26 cellular contexts compared by ENCODE assay signal in the genomic region with DNA sequence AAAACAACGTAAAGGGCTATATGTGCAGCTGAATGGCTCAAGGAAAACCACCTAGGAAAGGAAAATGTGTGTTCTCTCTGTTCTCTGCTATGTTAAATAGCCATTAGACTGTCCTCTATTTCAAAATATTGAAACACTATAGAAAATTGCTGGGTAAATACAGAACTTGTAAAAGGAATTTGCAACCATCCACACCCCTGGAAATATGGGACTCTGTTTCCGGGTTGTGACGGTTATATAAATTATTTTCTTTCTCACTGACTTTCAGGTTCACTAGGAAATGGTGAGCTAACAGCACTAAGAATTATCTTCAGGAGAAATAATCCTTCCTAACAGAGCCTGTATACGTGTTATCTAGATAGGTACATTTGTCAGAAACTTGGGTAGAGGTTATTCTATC.
"Had no signal": no experiment of that assay in that cellular context is flagged by ENCODE, and none has a peak within 500 bp of the region (broad histone marks: within the 10 kb centered on the region; RNA-seq: fewer than 3 reads in every experiment).

No MANE protein-coding gene starts in this region.

- H3K4me1 ChIP-seq: stomach, suprapubic skin, testis, thyroid gland, tibial artery, tibial nerve, upper lobe of left lung, upper lobe of right lung, uterus, vagina had no signal

- H3K36me3 ChIP-seq: stomach, suprapubic skin, thoracic aorta, thyroid gland, tibial artery, tibial nerve, transverse colon, upper lobe of left lung, upper lobe of right lung, uterus, vagina had no signal

- H3K9me3 ChIP-seq: stomach, suprapubic skin, testis, thoracic aorta, thyroid gland, tibial artery, tibial nerve, transverse colon, upper lobe of left lung, upper lobe of right lung, uterus, vagina had no signal

- DNase-seq: stimulated activated CD4-positive, alpha-beta T cell treated with anti-CD3 and anti-CD28 coated beads, Interleukin-2, amount 100 ng/mL, for 48 hours; stimulated activated CD4-positive, alpha-beta T cell treated with anti-CD3 and anti-CD28 coated beads, Interleukin-4, amount 100 ng/mL, for 1 hour; stimulated activated CD4-positive, alpha-beta T cell treated with anti-CD3 and anti-CD28 coated beads, Interleukin-4, amount 100 ng/mL, for 24 hours; stimulated activated CD4-positive, alpha-beta T cell treated with anti-CD3 and anti-CD28 coated beads, Interleukin-4, amount 100 ng/mL, for 4 hours; stimulated activated CD8-positive, alpha-beta memory T cell treated with anti-CD3 and anti-CD28 coated beads, Interleukin-4, amount 100 ng/mL, for 48 hours; stimulated activated naive B cell treated with anti-CD40 and anti-IgM and Interleukin-4, amounts not matched to agents 10 μg/mL and 1 μg/mL and 100 μg/mL, for 72 hours; stimulated activated naive CD4-positive, alpha-beta T cell; stimulated activated naive CD4-positive, alpha-beta T cell treated with Interleukin-2 at 50 U/mL for 16 hours; stimulated activated naive CD8-positive, alpha-beta T cell treated with anti-CD3 and anti-CD28 coated beads, Interleukin-15, amount 100 ng/mL, for 72 hours; stimulated activated naive CD8-positive, alpha-beta T cell treated with anti-CD3 and anti-CD28 coated beads, Interleukin-15, Interleukin-2, amounts not matched to agents 100 U/mL and 50 U/mL, for 24 hours; stomach; substantia nigra; testis; thyroid gland; tibial artery; transverse colon; trophoblast cell; upper lobe of left lung; upper lobe of right lung; uterus had no signal

- H3K4me3 ChIP-seq: stomach, suprapubic skin, testis, thoracic aorta, thyroid gland, tibial artery, tibial nerve, transverse colon, upper lobe of left lung, upper lobe of right lung, uterus, vagina had no signal

- ATAC-seq: stimulated activated effector memory CD8-positive, alpha-beta T cell treated with anti-CD3 and anti-CD28 coated beads, Interleukin-12 subunit alpha, Interleukin-12 subunit beta, amount 100 ng/mL, for 72 hours; stimulated activated memory B cell treated with anti-CD40 and anti-IgM and Interleukin-4, amounts not matched to agents 10 μg/mL and 1 μg/mL and 100 μg/mL, for 72 hours; stimulated activated naive CD8-positive, alpha-beta T cell treated with anti-CD3 and anti-CD28 coated beads, Interleukin-15, amount 100 ng/mL, for 72 hours; stimulated activated naive CD8-positive, alpha-beta T cell treated with anti-CD3 and anti-CD28 coated beads, Interleukin-15, Interleukin-2, amounts not matched to agents 100 U/mL and 50 U/mL, for 24 hours had no signal
